Comparison of ENCODE assay signal across 11 cellular contexts in the genomic region with DNA sequence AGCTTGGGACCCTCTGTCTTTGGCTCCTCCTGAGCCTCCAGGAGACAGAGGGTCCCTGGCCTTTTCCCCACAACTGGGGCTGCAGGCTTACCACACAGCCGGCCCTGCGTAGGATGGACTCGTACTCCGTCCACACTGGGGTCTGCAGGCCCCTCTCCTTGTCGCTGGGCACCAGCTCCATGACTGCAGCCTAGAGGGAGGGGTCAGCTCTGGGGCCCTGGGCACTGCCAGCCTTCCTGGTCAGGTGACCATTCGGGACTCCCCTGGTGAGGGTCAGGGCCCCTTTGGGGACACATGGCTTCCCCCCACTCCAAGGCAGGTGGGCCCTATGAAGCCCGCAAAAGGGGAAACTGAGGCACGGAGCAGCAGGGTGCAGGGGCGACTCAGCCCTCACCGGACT. TPM values are rescaled to one million over a fixed set of nuclear protein-coding genes. Genes with fewer than 3 reads are reported as not detected.
DNase-seq lines count a peak whose midpoint lies in the region; ATAC-seq and TF ChIP-seq lines count a peak whose summit lies in the region.
"Had no signal": no experiment of that assay in that cellular context is flagged by ENCODE, and none has a peak within 500 bp of the region (broad histone marks: within the 10 kb centered on the region; RNA-seq: fewer than 3 reads in every experiment).

No MANE protein-coding gene starts in this region.

- H3K36me3 ChIP-seq in tibial artery, result peaks cover 0 to 5% (median 4%) of the 10 kb centered on the region in 3 donors

- no peak for DNase-seq in activated CD4-positive, alpha-beta T cell treated with anti-CD3 and anti-CD28 coated beads, Interleukin-2, amount 10 ng/mL, durations not matched to agents 24 days and 14 days
- DNase-seq in activated CD4-positive, alpha-beta T cell treated with anti-CD3 and anti-CD28 coated beads for 1 hour, result no peak
- DNase-seq in activated naive CD8-positive, alpha-beta T cell treated with anti-CD3 and anti-CD28 coated beads, Interleukin-2, amount 50 U/mL, for 24 hours, result no peak
- DNase-seq in immature natural killer cell, result no peak
- no peak for DNase-seq in tibial artery
- no peak for DNase-seq in SW480 (ENCODE audit: low spot score)
- DNase-seq in caudate nucleus (lab: John Stamatoyannopoulos, UW), result no peak
- DNase-seq in G401 (ENCODE audit: low spot score), result no peak
- DNase-seq: activated CD4-positive, alpha-beta T cell treated with anti-CD3 and anti-CD28 coated beads, Interleukin-2, amount 10 ng/mL, durations not matched to agents 7 days and 5 days; C1 segment of cervical spinal cord had no signal

- peak overlapping the region; percentile 85 for H3K4me3 Mint-ChIP-seq in activated CD4-positive, alpha-beta T cell treated with anti-CD3 and anti-CD28 coated beads, Interleukin-2, amount 10 ng/mL, durations not matched to agents 24 days and 14 days
- peak overlapping the region; percentile 78 for H3K4me3 Mint-ChIP-seq in activated naive CD8-positive, alpha-beta T cell treated with anti-CD3 and anti-CD28 coated beads, Interleukin-2, amount 50 U/mL, for 24 hours
- H3K4me3 Mint-ChIP-seq in immature natural killer cell, result peak overlapping the region in 4 of 5 donors; percentile 30 to 73 (median 70)

- peaks cover 0 to 26% (median 16%) of the 10 kb centered on the region in 4 donors for H3K4me1 ChIP-seq in tibial artery

- peaks cover 3% of the 10 kb centered on the region for H3K36me3 Mint-ChIP-seq in activated CD4-positive, alpha-beta T cell treated with anti-CD3 and anti-CD28 coated beads, Interleukin-2, amount 10 ng/mL, durations not matched to agents 24 days and 14 days (ENCODE audit: low read depth)
- no peaks in the 10 kb centered on the region for H3K36me3 Mint-ChIP-seq in activated naive CD8-positive, alpha-beta T cell treated with anti-CD3 and anti-CD28 coated beads, Interleukin-2, amount 50 U/mL, for 24 hours (ENCODE audit: low read depth)
- H3K36me3 Mint-ChIP-seq in immature natural killer cell, result peaks cover 0 to 2% (median 0%) of the 10 kb centered on the region in 3 donors

- ATAC-seq in activated naive CD8-positive, alpha-beta T cell treated with anti-CD3 and anti-CD28 coated beads, Interleukin-2, amount 50 U/mL, for 24 hours, result no peak

- H3K9me3 Mint-ChIP-seq in activated CD4-positive, alpha-beta T cell treated with anti-CD3 and anti-CD28 coated beads, Interleukin-2, amount 10 ng/mL, durations not matched to agents 24 days and 14 days, result no peaks in the 10 kb centered on the region
- H3K9me3 Mint-ChIP-seq in activated naive CD8-positive, alpha-beta T cell treated with anti-CD3 and anti-CD28 coated beads, Interleukin-2, amount 50 U/mL, for 24 hours, result no peaks in the 10 kb centered on the region
- no peaks in the 10 kb centered on the region for H3K9me3 Mint-ChIP-seq in immature natural killer cell
- H3K9me3 Mint-ChIP-seq: activated CD4-positive, alpha-beta T cell treated with anti-CD3 and anti-CD28 coated beads, Interleukin-2, amount 10 ng/mL, durations not matched to agents 7 days and 5 days had no signal

- peaks cover 2% of the 10 kb centered on the region for H3K4me1 Mint-ChIP-seq in activated CD4-positive, alpha-beta T cell treated with anti-CD3 and anti-CD28 coated beads, Interleukin-2, amount 10 ng/mL, durations not matched to agents 24 days and 14 days
- peaks cover 6% of the 10 kb centered on the region for H3K4me1 Mint-ChIP-seq in activated naive CD8-positive, alpha-beta T cell treated with anti-CD3 and anti-CD28 coated beads, Interleukin-2, amount 50 U/mL, for 24 hours
- H3K4me1 Mint-ChIP-seq in immature natural killer cell, result peaks cover 0 to 4% of the 10 kb centered on the region in 2 donors

- H3K27ac ChIP-seq in tibial artery (no peak overlapping the region), caudate nucleus (ENCODE audit: low read depth, low read length) (no peak overlapping the region)

- no peak for TF ChIP-seq CTCF in tibial artery (IDR thresholded peaks at IDR 0.05)

- H3K4me3 ChIP-seq in tibial artery, result peak overlapping the region; percentile 56 to 74

- intact Hi-C loops in activated CD4-positive, alpha-beta T cell treated with anti-CD3 and anti-CD28 coated beads, Interleukin-2, amount 10 ng/mL, durations not matched to agents 24 days and 14 days (cut with micrococcal nuclease), result loop anchor here (5.0 kb wide), 1 partner anchor 79 kb away; the partner anchor contains the start of gene ADAM8
- intact Hi-C loops in tibial artery (cut with DNase I; ENCODE audit: low total_unique reads), result no loop called here

- in situ Hi-C loops in G401 (cut with HindIII; ENCODE audit: low sequenced_read_pairs), result no loop called here

- no peak overlapping the region for H3K27ac Mint-ChIP-seq in activated CD4-positive, alpha-beta T cell treated with anti-CD3 and anti-CD28 coated beads, Interleukin-2, amount 10 ng/mL, durations not matched to agents 24 days and 14 days
- no peak overlapping the region for H3K27ac Mint-ChIP-seq in activated naive CD8-positive, alpha-beta T cell treated with anti-CD3 and anti-CD28 coated beads, Interleukin-2, amount 50 U/mL, for 24 hours
- H3K27ac Mint-ChIP-seq in immature natural killer cell, result no peak overlapping the region
- H3K27ac Mint-ChIP-seq: activated CD4-positive, alpha-beta T cell treated with anti-CD3 and anti-CD28 coated beads, Interleukin-2, amount 10 ng/mL, durations not matched to agents 7 days and 5 days had no signal

- no peaks in the 10 kb centered on the region for H3K27me3 Mint-ChIP-seq in activated CD4-positive, alpha-beta T cell treated with anti-CD3 and anti-CD28 coated beads, Interleukin-2, amount 10 ng/mL, durations not matched to agents 24 days and 14 days
- no peaks in the 10 kb centered on the region for H3K27me3 Mint-ChIP-seq in activated naive CD8-positive, alpha-beta T cell treated with anti-CD3 and anti-CD28 coated beads, Interleukin-2, amount 50 U/mL, for 24 hours
- no peaks in the 10 kb centered on the region for H3K27me3 Mint-ChIP-seq in immature natural killer cell (ENCODE audit: low read depth in 3 of 3)
- H3K27me3 Mint-ChIP-seq: activated CD4-positive, alpha-beta T cell treated with anti-CD3 and anti-CD28 coated beads, Interleukin-2, amount 10 ng/mL, durations not matched to agents 7 days and 5 days had no signal

- H3K9me3 ChIP-seq in tibial artery, result no peaks in the 10 kb centered on the region

- peaks cover 0 to 14% of the 10 kb centered on the region in 2 donors for H3K27me3 ChIP-seq in tibial artery

RNA-seq across cellular contexts. Expression of gene FUOM, which starts 1.3 kb away (rescaled TPM):
- 43.6 and 46.6 TPM in 2 replicates for total RNA-seq in activated CD4-positive, alpha-beta T cell treated with anti-CD3 and anti-CD28 coated beads, Interleukin-2, amount 10 ng/mL, durations not matched to agents 24 days and 14 days
- 10 to 100 TPM; 12.3 to 28.7 (median 17.5) TPM for polyA plus RNA-seq in immature natural killer cell
- total RNA-seq in G401 (2014; rRNA removed; shearing (Covaris generic)), result 65.7 and 103 TPM in 2 replicates

RNA-seq across cellular contexts. Expression of gene PRAP1, which starts 9.4 kb away (rescaled TPM):
- not detected in 2 replicates for total RNA-seq in activated CD4-positive, alpha-beta T cell treated with anti-CD3 and anti-CD28 coated beads, Interleukin-2, amount 10 ng/mL, durations not matched to agents 24 days and 14 days
- polyA plus RNA-seq in immature natural killer cell, result not detected
- 1.8 and 3.0 TPM in 2 replicates for total RNA-seq in G401 (2014; rRNA removed; shearing (Covaris generic))
- total RNA-seq: activated CD4-positive, alpha-beta T cell treated with anti-CD3 and anti-CD28 coated beads, Interleukin-2, amount 10 ng/mL, durations not matched to agents 7 days and 5 days; subcutaneous adipose tissue had no signal

RNA-seq across cellular contexts. Expression of gene ECHS1, which starts 16.6 kb away (rescaled TPM):
- total RNA-seq in activated CD4-positive, alpha-beta T cell treated with anti-CD3 and anti-CD28 coated beads, Interleukin-2, amount 10 ng/mL, durations not matched to agents 24 days and 14 days, result 64.3 and 66.3 TPM in 2 replicates
- polyA plus RNA-seq in immature natural killer cell, result 100 to 1,000 TPM in 2 of 3 donors, 10 to 100 TPM in 1; 91.2 to 134 (median 118) TPM
- 105 and 118 TPM in 2 replicates for total RNA-seq in G401 (2014; rRNA removed; shearing (Covaris generic))

RNA-seq across cellular contexts. Expression of gene CALY, which starts 19.9 kb away (rescaled TPM):
- not detected in 2 replicates for total RNA-seq in activated CD4-positive, alpha-beta T cell treated with anti-CD3 and anti-CD28 coated beads, Interleukin-2, amount 10 ng/mL, durations not matched to agents 24 days and 14 days
- polyA plus RNA-seq in immature natural killer cell, result not detected
- 53.3 and 63.5 TPM in 2 replicates for total RNA-seq in G401 (2014; rRNA removed; shearing (Covaris generic))
- total RNA-seq: activated CD4-positive, alpha-beta T cell treated with anti-CD3 and anti-CD28 coated beads, Interleukin-2, amount 10 ng/mL, durations not matched to agents 7 days and 5 days had no signal

RNA-seq across cellular contexts. Expression of gene PAOX, which starts 22.5 kb away (rescaled TPM):
- total RNA-seq in activated CD4-positive, alpha-beta T cell treated with anti-CD3 and anti-CD28 coated beads, Interleukin-2, amount 10 ng/mL, durations not matched to agents 24 days and 14 days, result 9.3 and 9.4 TPM in 2 replicates
- polyA plus RNA-seq in immature natural killer cell, result 10 to 100 TPM; 10.5 to 13.0 (median 11.0) TPM
- total RNA-seq in G401 (2014; rRNA removed; shearing (Covaris generic)), result 11.7 and 13.9 TPM in 2 replicates
